ENCODE assay signal across 33 cellular contexts in genomic region chr1:65650682-65651081, GRCh38.
"Had no signal": no experiment of that assay in that cellular context is flagged by ENCODE, and none has a peak within 500 bp of the region (broad histone marks: within the 10 kb centered on the region; RNA-seq: fewer than 3 reads in every experiment).

No MANE protein-coding gene starts in this region.

- H3K4me3 Mint-ChIP-seq: activated CD4-positive, alpha-beta memory T cell treated with anti-CD3 and anti-CD28 coated beads for 36 hours; activated CD4-positive, alpha-beta T cell treated with anti-CD3 and anti-CD28 coated beads for 36 hours; activated CD4-positive, alpha-beta T cell treated with anti-CD3 and anti-CD28 coated beads, Interleukin-2, amount 10 ng/mL, durations not matched to agents 24 days and 14 days; activated CD8-positive, alpha-beta memory T cell treated with anti-CD3 and anti-CD28 coated beads, Interleukin-2, amount 10 ng/mL, durations not matched to agents 7 days and 5 days; activated CD8-positive, alpha-beta T cell treated with anti-CD3 and anti-CD28 coated beads, Interleukin-2, amount 10 ng/mL, durations not matched to agents 7 days and 5 days; activated naive CD4-positive, alpha-beta T cell treated with anti-CD3 and anti-CD28 coated beads, Interleukin-2, amount 10 ng/mL, durations not matched to agents 7 days and 5 days; activated naive CD8-positive, alpha-beta T cell treated with anti-CD3 and anti-CD28 coated beads, Interleukin-2, amount 10 ng/mL, durations not matched to agents 7 days and 5 days; activated T-helper 1 cell treated with anti-CD3 and anti-CD28 coated beads, Interleukin-12 subunit alpha, Interleukin-12 subunit beta, Interleukin-2, Interleukin-4 antibody, amounts not matched to agents 30 ng/mL and 10 ng/mL and 1 ng/mL, durations not matched to agents 14 hours and 24 hours and 36 hours; brain; dendritic cell treated with granulocyte-macrophage colony-stimulating factor and Interleukin-4, amounts not matched to agents 40 ng/mL and 50 ng/mL, for 4 days; endodermal cell had no signal

- ATAC-seq: activated CD4-positive, alpha-beta T cell treated with anti-CD3 and anti-CD28 coated beads for 36 hours; activated CD8-positive, alpha-beta memory T cell treated with anti-CD3 and anti-CD28 coated beads, Interleukin-2, amount 10 ng/mL, durations not matched to agents 7 days and 5 days; activated CD8-positive, alpha-beta T cell treated with anti-CD3 and anti-CD28 coated beads, Interleukin-2, amount 10 ng/mL, durations not matched to agents 7 days and 5 days; activated naive CD4-positive, alpha-beta T cell treated with anti-CD3 and anti-CD28 coated beads, Interleukin-2, amount 50 U/mL, for 72 hours; esophagus mucosa had no signal

- DNase-seq: activated CD4-positive, alpha-beta memory T cell treated with anti-CD3 and anti-CD28 coated beads for 36 hours; activated CD4-positive, alpha-beta T cell treated with anti-CD3 and anti-CD28 coated beads for 36 hours; activated CD4-positive, alpha-beta T cell treated with anti-CD3 and anti-CD28 coated beads, Interleukin-2, amount 10 ng/mL, durations not matched to agents 24 days and 14 days; activated CD4-positive, CD25-positive, alpha-beta regulatory T cell; activated CD4-positive, CD25-positive, alpha-beta regulatory T cell treated with anti-CD3 and anti-CD28 coated beads, Interleukin-2, amount 50 U/mL, for 72 hours; activated CD8-positive, alpha-beta memory T cell treated with anti-CD3 and anti-CD28 coated beads, Interleukin-2, amount 10 ng/mL, durations not matched to agents 7 days and 5 days; activated CD8-positive, alpha-beta memory T cell treated with anti-CD3 and anti-CD28 coated beads, Interleukin-2, amount 50 U/mL, for 4 hours; activated CD8-positive, alpha-beta T cell treated with anti-CD3 and anti-CD28 coated beads, Interleukin-2, amount 10 ng/mL, durations not matched to agents 7 days and 5 days; activated gamma-delta T cell; activated naive CD4-positive, alpha-beta T cell; activated naive CD4-positive, alpha-beta T cell treated with anti-CD3 and anti-CD28 coated beads, Interleukin-2, amount 10 ng/mL, durations not matched to agents 7 days and 5 days; activated naive CD8-positive, alpha-beta T cell treated with anti-CD3 and anti-CD28 coated beads, Interleukin-2, amount 10 ng/mL, durations not matched to agents 7 days and 5 days; activated T-cell treated with anti-CD3 and anti-CD28 coated beads, Interleukin-2, amount 50 U/mL, for 1 hour; activated T-cell treated with anti-CD3 and anti-CD28 coated beads, Interleukin-2, amount 50 U/mL, for 48 hours; central memory CD4-positive, alpha-beta T cell; dorsolateral prefrontal cortex; effector memory CD4-positive, alpha-beta T cell; endodermal cell; foreskin fibroblast; head of caudate nucleus; hypothalamus; T-helper 2 cell had no signal

- H3K9me3 Mint-ChIP-seq: activated T-helper 1 cell treated with anti-CD3 and anti-CD28 coated beads, Interleukin-12 subunit alpha, Interleukin-12 subunit beta, Interleukin-2, Interleukin-4 antibody, amounts not matched to agents 30 ng/mL and 10 ng/mL and 1 ng/mL, durations not matched to agents 14 hours and 24 hours and 36 hours had no signal

- H3K27ac Mint-ChIP-seq: activated CD4-positive, alpha-beta memory T cell treated with anti-CD3 and anti-CD28 coated beads for 36 hours; activated CD4-positive, alpha-beta T cell treated with anti-CD3 and anti-CD28 coated beads for 36 hours; activated CD4-positive, alpha-beta T cell treated with anti-CD3 and anti-CD28 coated beads, Interleukin-2, amount 10 ng/mL, durations not matched to agents 24 days and 14 days; activated CD8-positive, alpha-beta memory T cell treated with anti-CD3 and anti-CD28 coated beads, Interleukin-2, amount 10 ng/mL, durations not matched to agents 7 days and 5 days; activated CD8-positive, alpha-beta T cell treated with anti-CD3 and anti-CD28 coated beads, Interleukin-2, amount 10 ng/mL, durations not matched to agents 7 days and 5 days; activated naive CD4-positive, alpha-beta T cell treated with anti-CD3 and anti-CD28 coated beads, Interleukin-2, amount 10 ng/mL, durations not matched to agents 7 days and 5 days; activated naive CD4-positive, alpha-beta T cell treated with anti-CD3 and anti-CD28 coated beads, Interleukin-2, amount 50 U/mL, for 72 hours; activated naive CD8-positive, alpha-beta T cell treated with anti-CD3 and anti-CD28 coated beads, Interleukin-2, amount 10 ng/mL, durations not matched to agents 7 days and 5 days; activated T-helper 1 cell treated with anti-CD3 and anti-CD28 coated beads, Interleukin-12 subunit alpha, Interleukin-12 subunit beta, Interleukin-2, Interleukin-4 antibody, amounts not matched to agents 30 ng/mL and 10 ng/mL and 1 ng/mL, durations not matched to agents 14 hours and 24 hours and 36 hours; brain; dendritic cell treated with granulocyte-macrophage colony-stimulating factor and Interleukin-4, amounts not matched to agents 40 ng/mL and 50 ng/mL, for 4 days; endodermal cell had no signal

- H3K36me3 Mint-ChIP-seq: activated CD4-positive, alpha-beta memory T cell treated with anti-CD3 and anti-CD28 coated beads for 36 hours; activated CD8-positive, alpha-beta memory T cell treated with anti-CD3 and anti-CD28 coated beads, Interleukin-2, amount 10 ng/mL, durations not matched to agents 7 days and 5 days; activated naive CD4-positive, alpha-beta T cell treated with anti-CD3 and anti-CD28 coated beads, Interleukin-2, amount 10 ng/mL, durations not matched to agents 7 days and 5 days; activated naive CD8-positive, alpha-beta T cell treated with anti-CD3 and anti-CD28 coated beads, Interleukin-2, amount 10 ng/mL, durations not matched to agents 7 days and 5 days; brain had no signal

- H3K4me3 ChIP-seq: ascending aorta, breast epithelium, cardiac muscle cell, coronary artery, dorsolateral prefrontal cortex had no signal

- H3K27ac ChIP-seq: ascending aorta, breast epithelium, cardiac muscle cell, coronary artery, dorsolateral prefrontal cortex had no signal

- FAIRE-seq: frontal cortex, TTC549 had no signal

- H3K27me3 ChIP-seq: ascending aorta, breast epithelium, cardiac muscle cell, dorsolateral prefrontal cortex had no signal

- H3K4me1 ChIP-seq: ascending aorta, breast epithelium had no signal

- H3K4me1 Mint-ChIP-seq: activated CD4-positive, alpha-beta T cell treated with anti-CD3 and anti-CD28 coated beads for 36 hours; activated CD4-positive, alpha-beta T cell treated with anti-CD3 and anti-CD28 coated beads, Interleukin-2, amount 10 ng/mL, durations not matched to agents 24 days and 14 days; activated CD8-positive, alpha-beta memory T cell treated with anti-CD3 and anti-CD28 coated beads, Interleukin-2, amount 10 ng/mL, durations not matched to agents 7 days and 5 days; activated naive CD4-positive, alpha-beta T cell treated with anti-CD3 and anti-CD28 coated beads, Interleukin-2, amount 10 ng/mL, durations not matched to agents 7 days and 5 days; activated naive CD8-positive, alpha-beta T cell treated with anti-CD3 and anti-CD28 coated beads, Interleukin-2, amount 10 ng/mL, durations not matched to agents 7 days and 5 days; brain; endodermal cell had no signal

- H3K27me3 Mint-ChIP-seq: activated naive CD4-positive, alpha-beta T cell treated with anti-CD3 and anti-CD28 coated beads, Interleukin-2, amount 10 ng/mL, durations not matched to agents 7 days and 5 days; dendritic cell treated with granulocyte-macrophage colony-stimulating factor and Interleukin-4, amounts not matched to agents 40 ng/mL and 50 ng/mL, for 4 days had no signal

- H3K36me3 ChIP-seq: ascending aorta, breast epithelium, cardiac muscle cell had no signal

- H3K9me3 ChIP-seq: ascending aorta, breast epithelium had no signal
